ENCODE assay signal across 11 cellular contexts in genomic region chr3:54122802-54123537, GRCh38. TPM values are rescaled to one million over a fixed set of nuclear protein-coding genes. Genes with fewer than 3 reads are reported as not detected.
A peak's percentile ranks its signal among the peaks of the same experiment; 100 is the strongest.
DNase-seq lines count a peak whose midpoint lies in the region; TF ChIP-seq lines count a peak whose summit lies in the region.
"Had no signal": no experiment of that assay in that cellular context is flagged by ENCODE, and none has a peak within 500 bp of the region (broad histone marks: within the 10 kb centered on the region; RNA-seq: fewer than 3 reads in every experiment).

No MANE protein-coding gene starts in this region.

- H3K36me3 ChIP-seq in colonic mucosa, result no peaks in the 10 kb centered on the region
- no peaks in the 10 kb centered on the region for H3K36me3 ChIP-seq in mesodermal cell (ENCODE audit: control insufficient read depth, insufficient read depth, low read length)
- H3K36me3 ChIP-seq in transverse colon, result no peaks in the 10 kb centered on the region
- H3K36me3 ChIP-seq: SJSA1 had no signal

- no peak for TF ChIP-seq POLR2A in transverse colon (IDR thresholded peaks at IDR 0.05)

- in situ Hi-C loops in transverse colon (cut with MboI; ENCODE audit: low pct_ligation_motif_present in 1 of 4, low pct_unique_long_range_greater_than_20kb in 1 of 4, low sequenced_read_pairs in 3 of 4), result no loop called here

- H3K27ac Mint-ChIP-seq in activated naive CD4-positive, alpha-beta T cell treated with anti-CD3 and anti-CD28 coated beads for 36 hours, result no peak overlapping the region

- intact Hi-C loops in activated naive CD4-positive, alpha-beta T cell treated with anti-CD3 and anti-CD28 coated beads for 36 hours (cut with micrococcal nuclease), result no loop called here
- intact Hi-C loops in colonic mucosa (cut with DNase I), result no loop called here
- intact Hi-C loops in transverse colon (cut with DNase I; ENCODE audit: low total_unique reads), result no loop called here

- no peak for TF ChIP-seq EP300 in transverse colon (IDR thresholded peaks at IDR 0.05; ENCODE audit: low read depth)

- H3K4me3 Mint-ChIP-seq in activated naive CD4-positive, alpha-beta T cell treated with anti-CD3 and anti-CD28 coated beads for 36 hours, result peak overlapping the region; percentile 27

- no peak for DNase-seq in activated naive CD4-positive, alpha-beta T cell treated with anti-CD3 and anti-CD28 coated beads for 36 hours
- no peak for DNase-seq in activated naive CD4-positive, alpha-beta T cell treated with anti-CD3 and anti-CD28 coated beads, Interleukin-2, amount 50 U/mL, for 16 hours
- DNase-seq in colonic mucosa (no peak), transverse colon (no peak), D341Med (ENCODE audit: low spot score) (no peak), medulla oblongata (ENCODE audit: extremely low spot score) (no peak)
- DNase-seq in activated CD4-positive, alpha-beta T cell treated with anti-CD3 and anti-CD28 coated beads, Interleukin-2, amount 50 U/mL, for 1 hour, result no peak
- DNase-seq: activated T-cell treated with anti-CD3 and anti-CD28 coated beads, Interleukin-2, amount 50 U/mL, for 48 hours had no signal

- TF ChIP-seq CTCF in colonic mucosa (IDR thresholded peaks at IDR 0.05) (no peak), transverse colon (IDR thresholded peaks at IDR 0.05) (no peak)

- no peak overlapping the region for H3K9ac ChIP-seq in colonic mucosa (ENCODE audit: low read depth in 2 of 2, low read length in 2 of 2)

- H3K4me1 ChIP-seq in colonic mucosa, result no peaks in the 10 kb centered on the region
- H3K4me1 ChIP-seq in mesodermal cell (ENCODE audit: control insufficient read depth, insufficient read depth, low read length, poor library complexity, severe bottlenecking), result peaks cover 4% of the 10 kb centered on the region
- peaks cover 10 to 24% (median 17%) of the 10 kb centered on the region in 4 donors for H3K4me1 ChIP-seq in transverse colon

- H3K27ac ChIP-seq in colonic mucosa (no peak overlapping the region), mesodermal cell (ENCODE audit: low read depth, low read length, severe bottlenecking) (no peak overlapping the region), transverse colon (peak overlapping the region; percentile 31 to 75 (median 62))
- H3K27ac ChIP-seq: SJSA1 had no signal

- H3K36me3 Mint-ChIP-seq in activated naive CD4-positive, alpha-beta T cell treated with anti-CD3 and anti-CD28 coated beads for 36 hours (ENCODE audit: low read depth), result no peaks in the 10 kb centered on the region

- 1% methylated on average over 36 of the region's 51 CpGs for WGBS in mesodermal cell (ENCODE audit: insufficient coverage in 2 of 2), 2 experiments
- WGBS in transverse colon (ENCODE audit: low coverage in 1 of 2), 2 donors, result 0 to 2% methylated on average over 2 to 47 of the region's 51 CpGs

- H3K9me3 ChIP-seq in colonic mucosa (no peaks in the 10 kb centered on the region), mesodermal cell (ENCODE audit: control insufficient read depth, low read length) (no peaks in the 10 kb centered on the region), transverse colon (no peaks in the 10 kb centered on the region)
- H3K9me3 ChIP-seq: SJSA1 had no signal

- peak overlapping the region; percentile 24 for H3K4me3 ChIP-seq in colonic mucosa
- peak overlapping the region; percentile 24 for H3K4me3 ChIP-seq in mesodermal cell (ENCODE audit: extremely low read depth, insufficient read depth, low read length, poor library complexity, severe bottlenecking)
- peak overlapping the region; percentile 25 to 68 (median 48) for H3K4me3 ChIP-seq in transverse colon

- H3K27me3 ChIP-seq in colonic mucosa, result peaks cover 50% of the 10 kb centered on the region
- peaks cover 89% of the 10 kb centered on the region for H3K27me3 ChIP-seq in transverse colon

- no peaks in the 10 kb centered on the region for H3K9me3 Mint-ChIP-seq in activated naive CD4-positive, alpha-beta T cell treated with anti-CD3 and anti-CD28 coated beads for 36 hours

- H3K27me3 Mint-ChIP-seq in activated naive CD4-positive, alpha-beta T cell treated with anti-CD3 and anti-CD28 coated beads for 36 hours (ENCODE audit: low read depth), result peaks cover 44% of the 10 kb centered on the region

- H3K4me1 Mint-ChIP-seq in activated naive CD4-positive, alpha-beta T cell treated with anti-CD3 and anti-CD28 coated beads for 36 hours (ENCODE audit: low read depth), result peaks cover 9% of the 10 kb centered on the region

- CTCF ChIA-PET in activated naive CD4-positive, alpha-beta T cell treated with anti-CD3 and anti-CD28 coated beads for 36 hours (lab: Charles Lee), result no interaction called here

RNA-seq across cellular contexts. Expression of gene CACNA2D3, which starts 0.6 kb away (rescaled TPM):
- not detected for total RNA-seq in activated naive CD4-positive, alpha-beta T cell treated with anti-CD3 and anti-CD28 coated beads for 36 hours
- total RNA-seq in colonic mucosa (under 1 TPM; 0.42 to 0.98 TPM), transverse colon (1 to 10 TPM in 2 of 4 donors, under 1 TPM in 2; 0.55 to 3.4 (median 1.6) TPM)
- 1.2 TPM for polyA plus RNA-seq in mesodermal cell (2013, experiment 1 of 2)
- polyA plus RNA-seq in mesodermal cell (2013, experiment 2 of 2), result not detected
- total RNA-seq: glomerular endothelial cell, SJSA1 had no signal

Comparison
In these comparisons a context has a peak if more than half of its experiments do, and no peak if none do; other contexts are left out.
1. H3K27ac ChIP-seq: peak in transverse colon (4 of 4); none in colonic mucosa (single experiment) and mesodermal cell (single experiment).
2. Peak in every context shown above with its lines, with median percentiles within 50 percentile points of each other: H3K4me3 ChIP-seq.